8 cellular contexts compared by ENCODE assay signal in the genomic region with DNA sequence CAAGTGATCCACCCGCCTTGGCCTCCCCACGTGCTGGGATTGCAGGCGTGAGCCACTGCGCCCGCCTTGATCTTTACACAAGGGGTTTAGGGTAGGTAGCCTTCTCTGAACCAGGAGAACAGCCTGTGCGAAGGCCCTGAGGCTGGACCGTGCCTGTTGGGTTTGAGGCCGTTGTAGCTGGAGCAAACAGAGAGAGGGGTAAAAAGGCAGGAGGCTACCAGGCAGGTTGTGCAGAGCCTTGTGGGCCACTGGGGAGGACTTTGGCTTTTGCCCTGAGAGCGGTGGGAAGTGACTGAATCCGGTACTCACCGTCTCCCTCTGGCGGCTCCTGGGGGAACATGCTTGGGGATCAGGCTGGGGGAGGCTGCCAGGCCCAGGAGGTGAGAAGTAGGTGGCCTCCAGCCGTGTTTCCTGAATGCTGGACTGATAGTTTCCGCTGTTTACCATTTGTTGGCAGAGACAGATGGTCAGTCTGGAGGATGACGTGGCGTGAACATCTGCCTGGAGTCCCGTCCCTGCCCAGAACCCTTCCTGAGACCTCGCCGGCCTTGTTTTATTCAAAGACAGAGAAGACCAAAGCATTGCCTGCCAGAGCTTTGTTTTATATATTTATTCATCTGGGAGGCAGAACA. TPM values are rescaled to one million over a fixed set of nuclear protein-coding genes. Genes with fewer than 3 reads are reported as not detected.
DNase-seq lines count a peak whose midpoint lies in the region; ATAC-seq and TF ChIP-seq lines count a peak whose summit lies in the region.

No MANE protein-coding gene starts in this region.

- no peaks in the 10 kb centered on the region for H3K9me3 ChIP-seq in liver (ENCODE audit: control insufficient read depth in 4 of 4, low read length in 3 of 4)

- DNase-seq in SIG-M5 treated with dmso at 0.1 percent for 504 hours (lab: John Stamatoyannopoulos, UW; ENCODE audit: unreplicated experiment) (peak; percentile 83), SIG-M5 (lab: John Stamatoyannopoulos, UW) (no peak), NCI-H446 treated with DMSO at 0.1 percent for 48 hours (lab: John Stamatoyannopoulos, UW) (peak; percentile 14), coronary artery (ENCODE audit: low spot score) (peak; percentile 85)
- peak; percentile 82 for DNase-seq in activated CD4-positive, alpha-beta T cell treated with anti-CD3 and anti-CD28 coated beads for 48 hours
- peak; percentile 41 to 58 (median 44) for DNase-seq in stimulated activated CD4-positive, alpha-beta T cell treated with anti-CD3 and anti-CD28 coated beads, TNF-alpha, amount 100 ng/mL, for 4 hours (ENCODE audit: low read depth in 3 of 3)

- ATAC-seq in HG02970 (IDR thresholded peaks at IDR 0.05; ENCODE audit: low FRiP score, unreplicated experiment): no peak

- H3K36me3 ChIP-seq in liver (ENCODE audit: control insufficient read depth in 4 of 4, insufficient read depth in 3 of 4, low read depth in 1 of 4, low read length in 3 of 4): peaks cover 15 to 60% (median 48%) of the 10 kb centered on the region in 4 donors

- H3K4me1 ChIP-seq in liver (ENCODE audit: control insufficient read depth in 4 of 4, insufficient read depth in 4 of 4, low read length in 3 of 4): peaks cover 0 to 34% (median 20%) of the 10 kb centered on the region in 4 donors

- no peaks in the 10 kb centered on the region for H3K27me3 ChIP-seq in liver (ENCODE audit: control insufficient read depth in 4 of 4, insufficient read depth in 4 of 4, low read length in 3 of 4)

- H3K27ac ChIP-seq in coronary artery (peak overlapping the region in 1 of 2 donors; percentile 72), liver (ENCODE audit: low read depth in 1 of 2, low read length in 2 of 2) (peak overlapping the region; percentile 1 to 46)

- TF ChIP-seq CTCF in coronary artery (IDR thresholded peaks at IDR 0.05): peak; percentile 84
- TF ChIP-seq CTCF in liver (IDR thresholded peaks at IDR 0.05; ENCODE audit: low read depth, low read length, missing input control): peak; percentile 88

- no peak overlapping the region for H3K9ac ChIP-seq in liver (ENCODE audit: low read depth in 1 of 2, low read length in 2 of 2)

- peak; percentile 80 to 87 for TF ChIP-seq RAD21 in liver (IDR thresholded peaks at IDR 0.05)

- H3K4me3 ChIP-seq in coronary artery (no peak overlapping the region), liver (ENCODE audit: low read depth in 1 of 3, low read length in 3 of 3) (no peak overlapping the region)

- WGBS in liver: 44% methylated on average over 19 of the region's 19 CpGs

TF ChIP-seq in liver, 16 proteins besides CTCF, POLR2A, EP300 and RAD21:
- TF ChIP-seq, protein P1, sequence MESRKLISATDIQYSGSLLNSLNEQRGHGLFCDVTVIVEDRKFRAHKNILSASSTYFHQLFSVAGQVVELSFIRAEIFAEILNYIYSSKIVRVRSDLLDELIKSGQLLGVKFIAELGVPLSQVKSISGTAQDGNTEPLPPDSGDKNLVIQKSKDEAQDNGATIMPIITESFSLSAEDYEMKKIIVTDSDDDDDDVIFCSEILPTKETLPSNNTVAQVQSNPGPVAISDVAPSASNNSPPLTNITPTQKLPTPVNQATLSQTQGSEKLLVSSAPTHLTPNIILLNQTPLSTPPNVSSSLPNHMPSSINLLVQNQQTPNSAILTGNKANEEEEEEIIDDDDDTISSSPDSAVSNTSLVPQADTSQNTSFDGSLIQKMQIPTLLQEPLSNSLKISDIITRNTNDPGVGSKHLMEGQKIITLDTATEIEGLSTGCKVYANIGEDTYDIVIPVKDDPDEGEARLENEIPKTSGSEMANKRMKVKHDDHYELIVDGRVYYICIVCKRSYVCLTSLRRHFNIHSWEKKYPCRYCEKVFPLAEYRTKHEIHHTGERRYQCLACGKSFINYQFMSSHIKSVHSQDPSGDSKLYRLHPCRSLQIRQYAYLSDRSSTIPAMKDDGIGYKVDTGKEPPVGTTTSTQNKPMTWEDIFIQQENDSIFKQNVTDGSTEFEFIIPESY (IDR thresholded peaks at IDR 0.05): no peak
- TF ChIP-seq GABPA (IDR thresholded peaks at IDR 0.05 in 1 of 2, conservative IDR thresholded peaks at IDR 0.05 in 1 of 2) (peak in 1 of 2 donors; percentile 45), HNF4G (IDR thresholded peaks at IDR 0.05) (peak; percentile 77), HNF4A (conservative IDR thresholded peaks at IDR 0.05) (peak; percentile 92 to 93), FOXA1 (IDR thresholded peaks at IDR 0.05) (peak; percentile 21), TAF1 (conservative IDR thresholded peaks at IDR 0.05) (no peak), YY1 (IDR thresholded peaks at IDR 0.05) (no peak), JUND (IDR thresholded peaks at IDR 0.05) (peak in 1 of 2 donors; percentile 14), RXRA (IDR thresholded peaks at IDR 0.05) (peak; percentile 68 to 84), NR2F2 (IDR thresholded peaks at IDR 0.05) (peak; percentile 73), FOXA2 (IDR thresholded peaks at IDR 0.05) (no peak), SP1 (IDR thresholded peaks at IDR 0.05) (peak; percentile 86), EGR1 (IDR thresholded peaks at IDR 0.05; ENCODE audit: low read depth in 2 of 2) (no peak)
- TF ChIP-seq, protein P2, sequence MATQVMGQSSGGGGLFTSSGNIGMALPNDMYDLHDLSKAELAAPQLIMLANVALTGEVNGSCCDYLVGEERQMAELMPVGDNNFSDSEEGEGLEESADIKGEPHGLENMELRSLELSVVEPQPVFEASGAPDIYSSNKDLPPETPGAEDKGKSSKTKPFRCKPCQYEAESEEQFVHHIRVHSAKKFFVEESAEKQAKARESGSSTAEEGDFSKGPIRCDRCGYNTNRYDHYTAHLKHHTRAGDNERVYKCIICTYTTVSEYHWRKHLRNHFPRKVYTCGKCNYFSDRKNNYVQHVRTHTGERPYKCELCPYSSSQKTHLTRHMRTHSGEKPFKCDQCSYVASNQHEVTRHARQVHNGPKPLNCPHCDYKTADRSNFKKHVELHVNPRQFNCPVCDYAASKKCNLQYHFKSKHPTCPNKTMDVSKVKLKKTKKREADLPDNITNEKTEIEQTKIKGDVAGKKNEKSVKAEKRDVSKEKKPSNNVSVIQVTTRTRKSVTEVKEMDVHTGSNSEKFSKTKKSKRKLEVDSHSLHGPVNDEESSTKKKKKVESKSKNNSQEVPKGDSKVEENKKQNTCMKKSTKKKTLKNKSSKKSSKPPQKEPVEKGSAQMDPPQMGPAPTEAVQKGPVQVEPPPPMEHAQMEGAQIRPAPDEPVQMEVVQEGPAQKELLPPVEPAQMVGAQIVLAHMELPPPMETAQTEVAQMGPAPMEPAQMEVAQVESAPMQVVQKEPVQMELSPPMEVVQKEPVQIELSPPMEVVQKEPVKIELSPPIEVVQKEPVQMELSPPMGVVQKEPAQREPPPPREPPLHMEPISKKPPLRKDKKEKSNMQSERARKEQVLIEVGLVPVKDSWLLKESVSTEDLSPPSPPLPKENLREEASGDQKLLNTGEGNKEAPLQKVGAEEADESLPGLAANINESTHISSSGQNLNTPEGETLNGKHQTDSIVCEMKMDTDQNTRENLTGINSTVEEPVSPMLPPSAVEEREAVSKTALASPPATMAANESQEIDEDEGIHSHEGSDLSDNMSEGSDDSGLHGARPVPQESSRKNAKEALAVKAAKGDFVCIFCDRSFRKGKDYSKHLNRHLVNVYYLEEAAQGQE (IDR thresholded peaks at IDR 0.05): no peak
- TF ChIP-seq, protein P3, sequence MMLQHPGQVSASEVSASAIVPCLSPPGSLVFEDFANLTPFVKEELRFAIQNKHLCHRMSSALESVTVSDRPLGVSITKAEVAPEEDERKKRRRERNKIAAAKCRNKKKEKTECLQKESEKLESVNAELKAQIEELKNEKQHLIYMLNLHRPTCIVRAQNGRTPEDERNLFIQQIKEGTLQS (IDR thresholded peaks at IDR 0.05): no peak
- TF ChIP-seq, protein P4, sequence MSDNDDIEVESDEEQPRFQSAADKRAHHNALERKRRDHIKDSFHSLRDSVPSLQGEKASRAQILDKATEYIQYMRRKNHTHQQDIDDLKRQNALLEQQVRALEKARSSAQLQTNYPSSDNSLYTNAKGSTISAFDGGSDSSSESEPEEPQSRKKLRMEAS (IDR thresholded peaks at IDR 0.05): no peak

RNA-seq across cellular contexts. Expression of a gene that starts 24.6 kb away (rescaled TPM):
- 10 to 100 TPM in 1 of 2 donors, under 1 TPM in 1; 0.42 to 72.5 TPM for total RNA-seq in liver
- polyA plus RNA-seq in liver: 1 to 10 TPM; 1.2 to 1.4 TPM

RNA-seq across cellular contexts. Expression of a gene that starts 41.7 kb away (rescaled TPM):
- total RNA-seq in liver: 100 to 1,000 TPM in 1 of 2 donors, 10 to 100 TPM in 1; 99.5 to 141 TPM
- 10 to 100 TPM; 17.3 to 28.4 TPM for polyA plus RNA-seq in liver
